Comparison of ENCODE assay signal across 24 cellular contexts in genomic region chr10:11806706-11807105, GRCh38. TPM values are rescaled to one million over a fixed set of nuclear protein-coding genes. Genes with fewer than 3 reads are reported as not detected.
A peak's percentile ranks its signal among the peaks of the same experiment; 100 is the strongest.
DNase-seq lines count a peak whose midpoint lies in the region; ATAC-seq and TF ChIP-seq lines count a peak whose summit lies in the region.
"Had no signal": no experiment of that assay in that cellular context is flagged by ENCODE, and none has a peak within 500 bp of the region (broad histone marks: within the 10 kb centered on the region; RNA-seq: fewer than 3 reads in every experiment).

No MANE protein-coding gene starts in this region.

- H3K4me1 ChIP-seq in GM23338 (ENCODE audit: insufficient read depth) (no peaks in the 10 kb centered on the region; the same call in 1 of the 2 replicates), trophoblast cell (ENCODE audit: control insufficient read depth in 1 of 2, insufficient read depth in 2 of 2, low read length in 2 of 2) (peaks cover 0 to 2% of the 10 kb centered on the region in 2 experiments), vagina (no peaks in the 10 kb centered on the region)
- H3K4me1 ChIP-seq: BE2C, HAP-1 had no signal

- H3K79me2 ChIP-seq in GM23338 (replicated peaks; ENCODE audit: insufficient read depth) (no peaks in the 10 kb centered on the region), trophoblast cell (ENCODE audit: control insufficient read depth, insufficient read depth, low read length, poor library complexity) (no peaks in the 10 kb centered on the region)

- no peak overlapping the region for H4K91ac ChIP-seq in trophoblast cell (ENCODE audit: low read depth, low read length)

- H3F3A ChIP-seq in GM23338 (replicated peaks; ENCODE audit: low read depth), result no peaks in the 10 kb centered on the region

- WGBS in trophoblast cell (ENCODE audit: extremely low coverage, insufficient coverage, insufficient read length), result no CpG with 5 or more reads among the region's 6 CpGs

- no peaks in the 10 kb centered on the region for H3K36me3 ChIP-seq in GM23338 (ENCODE audit: insufficient read depth)
- H3K36me3 ChIP-seq in trophoblast cell (ENCODE audit: control insufficient read depth in 1 of 2, insufficient read depth in 2 of 2, low read length in 2 of 2), result no peaks in the 10 kb centered on the region
- H3K36me3 ChIP-seq in vagina, result no peaks in the 10 kb centered on the region
- H3K36me3 ChIP-seq: BE2C; BLaER1 treated with 17β-estradiol and CSF1 and Interleukin-3, amounts not matched to agents 10 nM and 100 nM; HAP-1 had no signal

- H3K4me1 Mint-ChIP-seq in GM23338, result peaks cover 6% of the 10 kb centered on the region
- H3K4me1 Mint-ChIP-seq: CD14-positive monocyte; CD8-positive, alpha-beta memory T cell had no signal

- no peaks in the 10 kb centered on the region for H3K9me2 ChIP-seq in GM23338 (ENCODE audit: insufficient read depth)

- H3K9me3 ChIP-seq in trophoblast cell (ENCODE audit: insufficient read depth, low read depth, low read length) (no peaks in the 10 kb centered on the region), vagina (no peaks in the 10 kb centered on the region)
- H3K9me3 ChIP-seq: A549, BE2C, HAP-1 had no signal

- no peak for ATAC-seq in GM23338
- ATAC-seq: A549, GM12878 had no signal

- no peaks in the 10 kb centered on the region for H3K27me3 Mint-ChIP-seq in GM23338 (ENCODE audit: insufficient read depth, low read depth, poor library complexity)

- H3K4me2 ChIP-seq in GM23338, result no peak overlapping the region
- no peak overlapping the region for H3K4me2 ChIP-seq in trophoblast cell (ENCODE audit: low read length)
- H3K4me2 ChIP-seq: A549; BLaER1 treated with 17β-estradiol and CSF1 and Interleukin-3, amounts not matched to agents 10 nM and 100 nM had no signal

- TF ChIP-seq POLR2A in erythroblast (IDR thresholded peaks at IDR 0.05; ENCODE audit: low read length), result no peak
- no peak for TF ChIP-seq POLR2A in vagina (IDR thresholded peaks at IDR 0.05)

- H3K23ac ChIP-seq in trophoblast cell (ENCODE audit: low read length), result no peak overlapping the region

- no peak overlapping the region for H3K18ac ChIP-seq in trophoblast cell (ENCODE audit: low read length)

- H3K4ac ChIP-seq in trophoblast cell (ENCODE audit: low read depth, low read length), result no peak overlapping the region

- no peak for TF ChIP-seq CTCF in GM23338 (conservative IDR thresholded peaks at IDR 0.05; ENCODE audit: low read depth in 2 of 2)
- TF ChIP-seq CTCF in vagina (IDR thresholded peaks at IDR 0.05), result no peak

- no peak overlapping the region for H4K8ac ChIP-seq in trophoblast cell (ENCODE audit: low read depth, low read length)

- H3K14ac ChIP-seq in trophoblast cell (ENCODE audit: low read length), result no peak overlapping the region

- H2AK5ac ChIP-seq in trophoblast cell (ENCODE audit: low read length), result no peak overlapping the region

- H3K4me3 ChIP-seq in GM23338 (no peak overlapping the region), trophoblast cell (ENCODE audit: low read depth, low read length) (no peak overlapping the region), vagina (no peak overlapping the region)
- H3K4me3 ChIP-seq: A549; BLaER1 treated with 17β-estradiol and CSF1 and Interleukin-3, amounts not matched to agents 10 nM and 100 nM; GM12878; GM23248; HAP-1 had no signal

- H2BK12ac ChIP-seq in trophoblast cell (ENCODE audit: low read length), result no peak overlapping the region

- H2BK5ac ChIP-seq in trophoblast cell (ENCODE audit: low read depth, low read length, poor library complexity), result no peak overlapping the region

- H3K4me3 Mint-ChIP-seq in GM23338, result no peak overlapping the region
- H3K4me3 Mint-ChIP-seq: CD14-positive monocyte; CD4-positive, alpha-beta T cell; CD8-positive, alpha-beta memory T cell; HFFc6 had no signal

- no peaks in the 10 kb centered on the region for H4K20me1 ChIP-seq in GM23338 (replicated peaks; ENCODE audit: insufficient read depth)
- H4K20me1 ChIP-seq: BLaER1 treated with 17β-estradiol and CSF1 and Interleukin-3, amounts not matched to agents 10 nM and 100 nM had no signal

- peaks cover 9% of the 10 kb centered on the region; the same call in 1 of the 3 replicates for H3K9me3 Mint-ChIP-seq in GM23338
- H3K9me3 Mint-ChIP-seq: CD4-positive, alpha-beta T cell; CD8-positive, alpha-beta memory T cell; HFFc6 had no signal

- no peaks in the 10 kb centered on the region for H3K36me3 Mint-ChIP-seq in GM23338 (ENCODE audit: low read depth)
- H3K36me3 Mint-ChIP-seq: CD14-positive monocyte; CD8-positive, alpha-beta memory T cell had no signal

- no peak overlapping the region for H2BK120ac ChIP-seq in trophoblast cell (ENCODE audit: insufficient read depth, low read length, poor library complexity)

- DNase-seq in GM23338 (ENCODE audit: low spot score) (no peak), cerebellum (ENCODE audit: low spot score) (peak; percentile 59), mesenteric fat pad (ENCODE audit: low spot score) (peak; percentile 33), trophoblast cell (peak; percentile 74 to 89), hepatic stellate cell (ENCODE audit: low spot score) (no peak), erythroblast (lab: John Stamatoyannopoulos, UW) (no peak), DMS53 (lab: John Stamatoyannopoulos, UW) (no peak), vagina (ENCODE audit: extremely low spot score in 2 of 2) (no peak)
- DNase-seq: 8988T; ACHN; AML-193; BE2C; CD4-positive, alpha-beta T cell; CD8-positive, alpha-beta memory T cell; DMS 273 treated with DMSO at 0.1 percent for 48 hours; DND-41; GDM1; GM23248; HFFc6 had no signal

- H3K27ac Mint-ChIP-seq in GM23338, result no peak overlapping the region
- H3K27ac Mint-ChIP-seq: CD4-positive, alpha-beta T cell; CD8-positive, alpha-beta memory T cell; HFFc6 had no signal

- H4K12ac ChIP-seq in trophoblast cell (ENCODE audit: low read depth, low read length), result no peak overlapping the region

- H3K79me1 ChIP-seq in trophoblast cell (ENCODE audit: low read length), result no peaks in the 10 kb centered on the region

- H2AFZ ChIP-seq in GM23338, result peak overlapping the region; percentile 81; the same call in 1 of the 2 replicates
- no peak overlapping the region for H2AFZ ChIP-seq in trophoblast cell (ENCODE audit: insufficient read depth, low read length, poor library complexity)
- H2AFZ ChIP-seq: GM23248 had no signal

- H3K27me3 ChIP-seq in GM23338 (ENCODE audit: insufficient read depth), result no peaks in the 10 kb centered on the region
- no peaks in the 10 kb centered on the region for H3K27me3 ChIP-seq in trophoblast cell (ENCODE audit: insufficient read depth, low read length)
- H3K27me3 ChIP-seq in vagina, result no peaks in the 10 kb centered on the region
- H3K27me3 ChIP-seq: BE2C; BLaER1 treated with 17β-estradiol and CSF1 and Interleukin-3, amounts not matched to agents 10 nM and 100 nM had no signal

- no peak overlapping the region for H3K9ac ChIP-seq in trophoblast cell (ENCODE audit: low read length)
- H3K9ac ChIP-seq: BLaER1 treated with 17β-estradiol and CSF1 and Interleukin-3, amounts not matched to agents 10 nM and 100 nM; GM23248 had no signal

- intact Hi-C loops in vagina (cut with DNase I), result no loop called here

- H3K27ac ChIP-seq in GM23338 (ENCODE audit: low read depth) (no peak overlapping the region), trophoblast cell (ENCODE audit: low read depth, low read length) (no peak overlapping the region), vagina (no peak overlapping the region)
- H3K27ac ChIP-seq: A549; BLaER1 treated with 17β-estradiol and CSF1 and Interleukin-3, amounts not matched to agents 10 nM and 100 nM; GM23248 had no signal

TF ChIP-seq in GM23338, 12 proteins besides CTCF, POLR2A, EP300 and RAD21 (continues in another document):
- TF ChIP-seq CREB1 (CRISPR knock-in tag; IDR thresholded peaks at IDR 0.05; ENCODE audit: low read depth), result no peak
- no peak for TF ChIP-seq JUNB (IDR thresholded peaks at IDR 0.05; ENCODE audit: unreplicated experiment)
- TF ChIP-seq EZH2 (IDR thresholded peaks at IDR 0.05; ENCODE audit: low read depth, unreplicated experiment), result no peak
- TF ChIP-seq EZH2phosphoT487 (IDR thresholded peaks at IDR 0.05; ENCODE audit: unreplicated experiment), result no peak
- no peak for TF ChIP-seq POLR2AphosphoS5 (IDR thresholded peaks at IDR 0.05; ENCODE audit: low read depth)

RNA-seq across cellular contexts. Expression of gene PROSER2, which starts 16.4 kb away (rescaled TPM):
- 5.6 and 10.8 TPM in 2 replicates for total RNA-seq in GM23338 (2014; rRNA removed; shearing (Covaris generic))
- 3.7 and 4.2 TPM in 2 replicates for polyA plus RNA-seq in GM23338 (2016; fragmentation: Nextera tagmentation; extraction: Ambion mirVana)
- total RNA-seq in cerebellum, result 0.64 TPM
- total RNA-seq in mesenteric fat pad, result 9.1 TPM
- 16.0 and 17.5 TPM in 2 replicates for polyA plus RNA-seq in trophoblast cell (2013)
- 8.1 TPM for total RNA-seq in vagina

Comparison
In these comparisons a context has a peak if more than half of its experiments do, and no peak if none do; other contexts are left out.
1. DNase-seq: peak in cerebellum (single experiment), mesenteric fat pad (single experiment) and trophoblast cell (2 of 2); none in GM23338 (single experiment), hepatic stellate cell (single experiment), erythroblast (0 of 2), DMS53 (single experiment) and vagina (0 of 2).